Comparison of ENCODE assay signal across 1 cellular context in genomic region chr1:56501888-56502287, GRCh38.
TF ChIP-seq lines count a peak whose summit lies in the region.

No MANE protein-coding gene starts in this region.

TF ChIP-seq in WTC11, 78 proteins besides CTCF, POLR2A, EP300 and RAD21 (continued from another document):
- TF ChIP-seq AR (CRISPR knock-in tag; IDR thresholded peaks at IDR 0.05) = no peak
- no peak for TF ChIP-seq MYBL2 (CRISPR knock-in tag; IDR thresholded peaks at IDR 0.05)
- TF ChIP-seq, protein P1, sequence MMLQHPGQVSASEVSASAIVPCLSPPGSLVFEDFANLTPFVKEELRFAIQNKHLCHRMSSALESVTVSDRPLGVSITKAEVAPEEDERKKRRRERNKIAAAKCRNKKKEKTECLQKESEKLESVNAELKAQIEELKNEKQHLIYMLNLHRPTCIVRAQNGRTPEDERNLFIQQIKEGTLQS (CRISPR knock-in tag; conservative IDR thresholded peaks at IDR 0.05) = no peak
- no peak for TF ChIP-seq ZBTB21 (CRISPR knock-in tag; IDR thresholded peaks at IDR 0.05; ENCODE audit: borderline replicate concordance)
- TF ChIP-seq, protein P2, sequence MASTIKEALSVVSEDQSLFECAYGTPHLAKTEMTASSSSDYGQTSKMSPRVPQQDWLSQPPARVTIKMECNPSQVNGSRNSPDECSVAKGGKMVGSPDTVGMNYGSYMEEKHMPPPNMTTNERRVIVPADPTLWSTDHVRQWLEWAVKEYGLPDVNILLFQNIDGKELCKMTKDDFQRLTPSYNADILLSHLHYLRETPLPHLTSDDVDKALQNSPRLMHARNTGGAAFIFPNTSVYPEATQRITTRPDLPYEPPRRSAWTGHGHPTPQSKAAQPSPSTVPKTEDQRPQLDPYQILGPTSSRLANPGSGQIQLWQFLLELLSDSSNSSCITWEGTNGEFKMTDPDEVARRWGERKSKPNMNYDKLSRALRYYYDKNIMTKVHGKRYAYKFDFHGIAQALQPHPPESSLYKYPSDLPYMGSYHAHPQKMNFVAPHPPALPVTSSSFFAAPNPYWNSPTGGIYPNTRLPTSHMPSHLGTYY (CRISPR knock-in tag; IDR thresholded peaks at IDR 0.05) = no peak
- TF ChIP-seq FOXK1 (CRISPR knock-in tag; IDR thresholded peaks at IDR 0.05) = no peak
- TF ChIP-seq, protein P3, sequence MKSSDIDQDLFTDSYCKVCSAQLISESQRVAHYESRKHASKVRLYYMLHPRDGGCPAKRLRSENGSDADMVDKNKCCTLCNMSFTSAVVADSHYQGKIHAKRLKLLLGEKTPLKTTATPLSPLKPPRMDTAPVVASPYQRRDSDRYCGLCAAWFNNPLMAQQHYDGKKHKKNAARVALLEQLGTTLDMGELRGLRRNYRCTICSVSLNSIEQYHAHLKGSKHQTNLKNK (CRISPR knock-in tag; IDR thresholded peaks at IDR 0.05) = no peak
- TF ChIP-seq CDX4 (CRISPR knock-in tag; IDR thresholded peaks at IDR 0.05; ENCODE audit: borderline replicate concordance) = no peak
- TF ChIP-seq, protein P4, sequence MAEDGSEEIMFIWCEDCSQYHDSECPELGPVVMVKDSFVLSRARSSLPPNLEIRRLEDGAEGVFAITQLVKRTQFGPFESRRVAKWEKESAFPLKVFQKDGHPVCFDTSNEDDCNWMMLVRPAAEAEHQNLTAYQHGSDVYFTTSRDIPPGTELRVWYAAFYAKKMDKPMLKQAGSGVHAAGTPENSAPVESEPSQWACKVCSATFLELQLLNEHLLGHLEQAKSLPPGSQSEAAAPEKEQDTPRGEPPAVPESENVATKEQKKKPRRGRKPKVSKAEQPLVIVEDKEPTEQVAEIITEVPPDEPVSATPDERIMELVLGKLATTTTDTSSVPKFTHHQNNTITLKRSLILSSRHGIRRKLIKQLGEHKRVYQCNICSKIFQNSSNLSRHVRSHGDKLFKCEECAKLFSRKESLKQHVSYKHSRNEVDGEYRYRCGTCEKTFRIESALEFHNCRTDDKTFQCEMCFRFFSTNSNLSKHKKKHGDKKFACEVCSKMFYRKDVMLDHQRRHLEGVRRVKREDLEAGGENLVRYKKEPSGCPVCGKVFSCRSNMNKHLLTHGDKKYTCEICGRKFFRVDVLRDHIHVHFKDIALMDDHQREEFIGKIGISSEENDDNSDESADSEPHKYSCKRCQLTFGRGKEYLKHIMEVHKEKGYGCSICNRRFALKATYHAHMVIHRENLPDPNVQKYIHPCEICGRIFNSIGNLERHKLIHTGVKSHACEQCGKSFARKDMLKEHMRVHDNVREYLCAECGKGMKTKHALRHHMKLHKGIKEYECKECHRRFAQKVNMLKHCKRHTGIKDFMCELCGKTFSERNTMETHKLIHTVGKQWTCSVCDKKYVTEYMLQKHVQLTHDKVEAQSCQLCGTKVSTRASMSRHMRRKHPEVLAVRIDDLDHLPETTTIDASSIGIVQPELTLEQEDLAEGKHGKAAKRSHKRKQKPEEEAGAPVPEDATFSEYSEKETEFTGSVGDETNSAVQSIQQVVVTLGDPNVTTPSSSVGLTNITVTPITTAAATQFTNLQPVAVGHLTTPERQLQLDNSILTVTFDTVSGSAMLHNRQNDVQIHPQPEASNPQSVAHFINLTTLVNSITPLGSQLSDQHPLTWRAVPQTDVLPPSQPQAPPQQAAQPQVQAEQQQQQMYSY (CRISPR knock-in tag; IDR thresholded peaks at IDR 0.05) = no peak
- TF ChIP-seq, protein P5, sequence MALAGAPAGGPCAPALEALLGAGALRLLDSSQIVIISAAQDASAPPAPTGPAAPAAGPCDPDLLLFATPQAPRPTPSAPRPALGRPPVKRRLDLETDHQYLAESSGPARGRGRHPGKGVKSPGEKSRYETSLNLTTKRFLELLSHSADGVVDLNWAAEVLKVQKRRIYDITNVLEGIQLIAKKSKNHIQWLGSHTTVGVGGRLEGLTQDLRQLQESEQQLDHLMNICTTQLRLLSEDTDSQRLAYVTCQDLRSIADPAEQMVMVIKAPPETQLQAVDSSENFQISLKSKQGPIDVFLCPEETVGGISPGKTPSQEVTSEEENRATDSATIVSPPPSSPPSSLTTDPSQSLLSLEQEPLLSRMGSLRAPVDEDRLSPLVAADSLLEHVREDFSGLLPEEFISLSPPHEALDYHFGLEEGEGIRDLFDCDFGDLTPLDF (CRISPR knock-in tag; IDR thresholded peaks at IDR 0.05) = no peak
- TF ChIP-seq, protein P6, sequence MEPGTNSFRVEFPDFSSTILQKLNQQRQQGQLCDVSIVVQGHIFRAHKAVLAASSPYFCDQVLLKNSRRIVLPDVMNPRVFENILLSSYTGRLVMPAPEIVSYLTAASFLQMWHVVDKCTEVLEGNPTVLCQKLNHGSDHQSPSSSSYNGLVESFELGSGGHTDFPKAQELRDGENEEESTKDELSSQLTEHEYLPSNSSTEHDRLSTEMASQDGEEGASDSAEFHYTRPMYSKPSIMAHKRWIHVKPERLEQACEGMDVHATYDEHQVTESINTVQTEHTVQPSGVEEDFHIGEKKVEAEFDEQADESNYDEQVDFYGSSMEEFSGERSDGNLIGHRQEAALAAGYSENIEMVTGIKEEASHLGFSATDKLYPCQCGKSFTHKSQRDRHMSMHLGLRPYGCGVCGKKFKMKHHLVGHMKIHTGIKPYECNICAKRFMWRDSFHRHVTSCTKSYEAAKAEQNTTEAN (CRISPR knock-in tag; IDR thresholded peaks at IDR 0.05) = no peak
- no peak for TF ChIP-seq ESRRA (CRISPR knock-in tag; IDR thresholded peaks at IDR 0.05; ENCODE audit: borderline replicate concordance)
- TF ChIP-seq, protein P7, sequence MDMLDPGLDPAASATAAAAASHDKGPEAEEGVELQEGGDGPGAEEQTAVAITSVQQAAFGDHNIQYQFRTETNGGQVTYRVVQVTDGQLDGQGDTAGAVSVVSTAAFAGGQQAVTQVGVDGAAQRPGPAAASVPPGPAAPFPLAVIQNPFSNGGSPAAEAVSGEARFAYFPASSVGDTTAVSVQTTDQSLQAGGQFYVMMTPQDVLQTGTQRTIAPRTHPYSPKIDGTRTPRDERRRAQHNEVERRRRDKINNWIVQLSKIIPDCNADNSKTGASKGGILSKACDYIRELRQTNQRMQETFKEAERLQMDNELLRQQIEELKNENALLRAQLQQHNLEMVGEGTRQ (CRISPR knock-in tag; IDR thresholded peaks at IDR 0.05) = no peak
